Comparison of ENCODE assay signal across 1 cellular context in the genomic region with DNA sequence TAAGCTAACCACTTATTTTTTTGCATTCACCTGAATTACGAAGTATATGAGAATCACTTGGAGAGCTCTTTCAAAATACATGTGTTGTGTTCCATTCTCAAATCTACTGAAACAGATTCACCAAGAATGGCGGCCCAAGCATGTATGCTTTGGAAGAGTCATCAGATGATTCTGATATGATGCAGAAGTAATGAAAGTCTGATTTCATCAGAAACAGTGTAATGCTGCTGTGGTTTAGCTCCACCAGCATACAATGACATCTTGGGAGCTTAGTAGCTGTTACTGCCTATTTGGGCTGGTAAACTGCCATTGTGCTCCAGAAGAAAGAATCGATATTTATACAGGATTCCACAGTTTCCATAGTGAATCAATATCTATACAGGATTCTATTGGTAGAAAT.
TF ChIP-seq lines count a peak whose summit lies in the region.

No MANE protein-coding gene starts in this region.

TF ChIP-seq in IMR-90, 13 proteins besides CTCF, POLR2A, EP300 and RAD21:
- TF ChIP-seq BHLHE40 (IDR thresholded peaks at IDR 0.05; ENCODE audit: low read depth, low read length) = no peak
- TF ChIP-seq SMC3 (IDR thresholded peaks at IDR 0.05; ENCODE audit: low read depth, low read length) = no peak
